In the genomic region with DNA sequence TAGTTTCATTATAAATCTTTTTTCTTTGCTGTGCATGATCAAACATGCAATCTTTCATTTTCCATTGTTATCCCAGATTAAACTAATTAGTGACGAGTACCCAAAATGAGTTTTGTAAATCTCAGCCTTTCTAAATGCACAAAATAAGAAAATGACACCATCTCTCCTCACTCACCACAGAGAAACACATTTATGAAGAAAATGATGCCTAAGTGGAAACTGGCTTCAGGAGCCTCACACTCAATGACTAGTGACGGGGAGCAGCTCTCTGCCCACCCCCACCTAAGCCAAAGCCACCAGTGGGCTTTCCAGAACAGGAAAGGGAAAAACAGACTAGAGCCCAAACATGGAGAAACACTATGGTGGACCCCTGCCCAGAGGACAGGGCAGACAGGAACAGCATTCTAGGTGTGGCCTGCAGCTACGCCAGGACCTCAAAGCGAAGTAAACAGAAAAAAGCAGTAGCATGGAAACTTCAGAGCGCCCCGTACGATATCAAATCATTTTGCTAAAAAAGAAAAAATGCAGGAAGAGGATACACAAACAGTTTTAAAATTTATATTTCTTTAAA, we compare ENCODE assay signal across 11 cellular contexts.
DNase-seq lines count a peak whose midpoint lies in the region; ATAC-seq and TF ChIP-seq lines count a peak whose summit lies in the region.
"Had no signal": no experiment of that assay in that cellular context is flagged by ENCODE, and none has a peak within 500 bp of the region (broad histone marks: within the 10 kb centered on the region; RNA-seq: fewer than 3 reads in every experiment).

No MANE protein-coding gene starts in this region.

- ATAC-seq in effector memory CD8-positive, alpha-beta T cell (replicated peaks) = no peak
- ATAC-seq in activated CD4-positive, CD25-positive, alpha-beta regulatory T cell treated with anti-CD3 and anti-CD28 coated beads, Interleukin-2, amount 50 U/mL, for 24 hours = no peak
- no peak for ATAC-seq in GM21423 (IDR thresholded peaks at IDR 0.05; ENCODE audit: unreplicated experiment)

- POLR2A ChIA-PET in A673 (lab: Charles Lee; ENCODE audit: low non-redundant PET) = no interaction called here

- H3K36me3 ChIP-seq in A673 (ENCODE audit: insufficient read depth, low read length, poor library complexity, severe bottlenecking) (no peaks in the 10 kb centered on the region), GM23248 (ENCODE audit: low read depth) (no peaks in the 10 kb centered on the region), osteoblast (ENCODE audit: insufficient read depth, low read length) (no peaks in the 10 kb centered on the region)

- intact Hi-C loops in A673 (cut with micrococcal nuclease; ENCODE audit: unreplicated experiment) = no loop called here

- H3K4me2 ChIP-seq in GM23248 (ENCODE audit: unreplicated experiment) (peak overlapping the region; percentile 69), osteoblast (ENCODE audit: insufficient read depth, low read length) (peak overlapping the region; percentile 71)

- 0 out of 2 replicates have a peak, but pooled peaks cover 4% of the 10 kb centered on the region for H4K20me1 ChIP-seq in GM23248 (ENCODE audit: insufficient read depth)
- peaks cover 2% of the 10 kb centered on the region for H4K20me1 ChIP-seq in osteoblast (ENCODE audit: insufficient read depth, low read length)

- in situ Hi-C loops in GM23248 (cut with MboI) = no loop called here

- peak overlapping the region; percentile 67 for H3K27ac ChIP-seq in A673 (ENCODE audit: low read depth, low read length, poor library complexity, severe bottlenecking)
- H3K27ac ChIP-seq in GM23248 = peak overlapping the region; percentile 88
- peak overlapping the region; percentile 89 for H3K27ac ChIP-seq in osteoblast (ENCODE audit: low read depth, low read length)

- TF ChIP-seq CTCF in A673 (conservative IDR thresholded peaks at IDR 0.05; ENCODE audit: low read depth, low read length) = no peak
- TF ChIP-seq CTCF in osteoblast (IDR thresholded peaks at IDR 0.05; ENCODE audit: extremely low read depth, low read depth, low read length) = no peak

- H3K27me3 Mint-ChIP-seq in effector memory CD8-positive, alpha-beta T cell = no peaks in the 10 kb centered on the region
- H3K27me3 Mint-ChIP-seq: CD4-positive, CD25-positive, alpha-beta regulatory T cell had no signal

- no TSS peak for BruUV-seq in A673 (replicated peaks; lab: Mats Ljungman, UMichigan)

- H3K9me3 Mint-ChIP-seq in effector memory CD8-positive, alpha-beta T cell = no peaks in the 10 kb centered on the region
- H3K9me3 Mint-ChIP-seq: CD4-positive, CD25-positive, alpha-beta regulatory T cell had no signal

- H3K36me3 Mint-ChIP-seq in effector memory CD8-positive, alpha-beta T cell (ENCODE audit: insufficient read depth) = peaks cover 5% of the 10 kb centered on the region

- peak overlapping the region; percentile 12 to 40 for H3K4me3 Mint-ChIP-seq in effector memory CD8-positive, alpha-beta T cell
- H3K4me3 Mint-ChIP-seq: CD4-positive, CD25-positive, alpha-beta regulatory T cell had no signal

- DNase-seq in A673 (ENCODE audit: low spot score) (no peak), GM23248 (peak; percentile 46), osteoblast (ENCODE audit: insufficient read length, low spot score, missing footprints) (no peak), GM19240 (ENCODE audit: insufficient read length, low spot score) (no peak), NCI-H2171 (lab: John Stamatoyannopoulos, UW) (no peak)
- DNase-seq in effector memory CD8-positive, alpha-beta T cell = no peak
- DNase-seq: CD4-positive, CD25-positive, alpha-beta regulatory T cell; islet precursor cell; NCI-H1694 treated with DMSO at 0.1 percent for 48 hours had no signal

- peak overlapping the region; percentile 71 for H3K9ac ChIP-seq in GM23248

- no peak overlapping the region for H3K4me3 ChIP-seq in A673 (ENCODE audit: low read depth, low read length, poor library complexity, severe bottlenecking)
- peak overlapping the region; percentile 34 for H3K4me3 ChIP-seq in GM23248
- H3K4me3 ChIP-seq in osteoblast (ENCODE audit: insufficient read depth, low read length) = no peak overlapping the region

- H3K4me1 Mint-ChIP-seq in effector memory CD8-positive, alpha-beta T cell (ENCODE audit: low read depth in 2 of 2) = peaks cover 53 to 71% of the 10 kb centered on the region in 2 donors

- H3F3A ChIP-seq in GM23248 (ENCODE audit: insufficient read depth) = peaks cover 89% of the 10 kb centered on the region

- H3K27me3 ChIP-seq in A673 (replicated peaks; ENCODE audit: insufficient read depth, low read depth, low read length, poor library complexity) = no peaks in the 10 kb centered on the region
- H3K27me3 ChIP-seq in GM23248 (replicated peaks; ENCODE audit: insufficient read depth) = no peaks in the 10 kb centered on the region
- no peaks in the 10 kb centered on the region for H3K27me3 ChIP-seq in osteoblast (ENCODE audit: insufficient read depth, low read length)

- peaks cover 100% of the 10 kb centered on the region for H3K79me2 ChIP-seq in GM23248 (ENCODE audit: insufficient read depth)
- peaks cover 94% of the 10 kb centered on the region for H3K79me2 ChIP-seq in osteoblast (ENCODE audit: insufficient read depth, low read length)

- H3K27ac Mint-ChIP-seq in effector memory CD8-positive, alpha-beta T cell = peak overlapping the region; percentile 27 to 55

- H3K4me1 ChIP-seq in A673 (ENCODE audit: insufficient read depth, low read length, poor library complexity, severe bottlenecking) (peaks cover 81% of the 10 kb centered on the region), GM23248 (ENCODE audit: insufficient read depth) (peaks cover 80% of the 10 kb centered on the region), osteoblast (ENCODE audit: insufficient read depth, low read length) (peaks cover 68% of the 10 kb centered on the region)

- H2AFZ ChIP-seq in GM23248 (no peak overlapping the region), osteoblast (ENCODE audit: low read length) (no peak overlapping the region)

- no peaks in the 10 kb centered on the region for H3K9me3 ChIP-seq in A673 (ENCODE audit: low read depth, low read length, poor library complexity, severe bottlenecking)
- no peaks in the 10 kb centered on the region for H3K9me3 ChIP-seq in GM23248 (ENCODE audit: low read depth)
- H3K9me3 ChIP-seq in osteoblast (ENCODE audit: low read depth, low read length) = no peaks in the 10 kb centered on the region

- CTCF ChIA-PET in A673 (lab: Charles Lee) = no interaction called here

- no peaks in the 10 kb centered on the region for H3K9me2 ChIP-seq in GM23248 (ENCODE audit: insufficient read depth)

- 27 to 47% methylated on average over 7 of the region's 7 CpGs for WGBS in GM23248 (ENCODE audit: low coverage in 1 of 2, low lambda C conversion rate in 2 of 2, missing lambda C conversion rate in 2 of 2), 2 experiments
